9 cellular contexts compared by ENCODE assay signal in the genomic region with DNA sequence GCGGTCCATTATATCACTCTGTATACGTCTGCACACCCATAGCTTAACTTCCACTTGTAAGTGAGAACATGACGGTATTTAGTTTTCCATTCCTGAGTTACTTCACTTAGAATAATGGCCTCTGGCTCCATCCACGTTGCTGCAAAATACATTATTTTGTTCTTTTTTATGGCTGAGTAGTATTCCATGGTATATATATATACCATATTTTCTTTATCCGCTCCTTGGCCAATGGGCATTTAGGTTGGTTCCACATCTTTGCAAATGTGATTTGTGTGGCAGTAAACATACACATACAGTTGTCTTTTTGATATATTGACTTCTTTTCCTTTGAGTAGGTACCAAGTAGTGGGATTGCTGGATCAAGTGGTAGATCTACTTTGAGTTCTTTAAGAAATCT.
"Had no signal": no experiment of that assay in that cellular context is flagged by ENCODE, and none has a peak within 500 bp of the region (broad histone marks: within the 10 kb centered on the region; RNA-seq: fewer than 3 reads in every experiment).

No MANE protein-coding gene starts in this region.

- H3K36me3 ChIP-seq: HAP-1 had no signal

- DNase-seq: GM23248, GOT3, H7, H9, HCEC 1CT, HFFc6 had no signal

- H3K4me2 ChIP-seq: GM23338 had no signal

- H3K4me3 ChIP-seq: GM23248, GM23338, HAP-1 had no signal

- ATAC-seq: GM23338, HCT116 had no signal

- H3K9ac ChIP-seq: GM23248 had no signal

- H2AFZ ChIP-seq: GM23248, GM23338 had no signal

- H3K9me3 ChIP-seq: HAP-1 had no signal

- H3K27ac ChIP-seq: GM23248 had no signal
